Comparison of ENCODE assay signal across 15 cellular contexts in the genomic region with DNA sequence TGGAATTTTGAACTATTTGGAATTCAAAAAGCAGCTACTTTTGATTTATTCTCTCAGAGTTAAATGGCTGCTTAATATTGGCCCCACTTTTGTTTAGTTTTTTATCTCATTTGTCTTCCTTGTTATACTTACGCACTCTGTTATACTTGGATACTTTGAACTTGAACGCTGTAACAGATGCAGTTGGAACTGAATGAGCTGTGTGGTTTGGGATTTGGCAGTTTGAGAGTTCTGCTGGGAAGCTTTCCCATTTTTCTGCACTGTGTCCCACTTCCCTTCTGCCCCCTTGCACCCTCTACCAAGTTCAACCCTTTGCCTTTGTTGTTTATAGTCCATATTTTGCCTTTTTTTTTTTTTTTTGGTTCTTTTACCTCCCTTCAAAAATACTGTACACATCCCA. TPM values are rescaled to one million over a fixed set of nuclear protein-coding genes. Genes with fewer than 3 reads are reported as not detected.
A peak's percentile ranks its signal among the peaks of the same experiment; 100 is the strongest.
DNase-seq lines count a peak whose midpoint lies in the region; TF ChIP-seq lines count a peak whose summit lies in the region.
"Had no signal": no experiment of that assay in that cellular context is flagged by ENCODE, and none has a peak within 500 bp of the region (broad histone marks: within the 10 kb centered on the region; RNA-seq: fewer than 3 reads in every experiment).

No MANE protein-coding gene starts in this region.

- H3K27me3 ChIP-seq in transverse colon = no peaks in the 10 kb centered on the region
- H3K27me3 ChIP-seq: upper lobe of right lung had no signal

- no peak for DNase-seq in activated naive CD4-positive, alpha-beta T cell treated with Interleukin-2 at 50 U/mL for 16 hours
- DNase-seq in foreskin fibroblast = no peak
- DNase-seq in transverse colon = no peak
- DNase-seq in NCI-H146 (lab: John Stamatoyannopoulos, UW) = no peak
- no peak for DNase-seq in progenitor cell of endocrine pancreas (ENCODE audit: low spot score, unreplicated experiment)
- DNase-seq in hepatic stellate cell (ENCODE audit: low spot score) = no peak
- DNase-seq: erythroblast, NCI-H226, SIG-M5, upper lobe of right lung had no signal

- WGBS in transverse colon (ENCODE audit: low coverage in 1 of 2), 2 donors = 13 to 40% methylated on average over 1 to 2 of the region's 2 CpGs

- peak overlapping the region; percentile 60 for H3K27ac Mint-ChIP-seq in activated naive CD4-positive, alpha-beta T cell treated with anti-CD3 and anti-CD28 coated beads, Interleukin-2, amount 50 U/mL, for 24 hours
- H3K27ac Mint-ChIP-seq in nephron = peak overlapping the region; percentile 77 to 96 (median 80)
- no peak overlapping the region for H3K27ac Mint-ChIP-seq in progenitor cell of endocrine pancreas
- H3K27ac Mint-ChIP-seq: activated naive CD4-positive, alpha-beta T cell treated with anti-CD3 and anti-CD28 coated beads, Interleukin-2, amount 50 U/mL, for 72 hours had no signal

- no peak for TF ChIP-seq CTCF in foreskin fibroblast (IDR thresholded peaks at IDR 0.05; ENCODE audit: low read depth, low read length)
- TF ChIP-seq CTCF in nephron (IDR thresholded peaks at IDR 0.05; ENCODE audit: unreplicated experiment in 3 of 3) = no peak
- no peak for TF ChIP-seq CTCF in transverse colon (IDR thresholded peaks at IDR 0.05)
- TF ChIP-seq CTCF in progenitor cell of endocrine pancreas (IDR thresholded peaks at IDR 0.05; ENCODE audit: unreplicated experiment) = no peak

- in situ Hi-C loops in transverse colon (cut with MboI; ENCODE audit: low pct_ligation_motif_present in 1 of 4, low pct_unique_long_range_greater_than_20kb in 1 of 4, low sequenced_read_pairs in 3 of 4) = no loop called here

- no peaks in the 10 kb centered on the region for H3K9me3 ChIP-seq in transverse colon
- H3K9me3 ChIP-seq: upper lobe of right lung had no signal

- no peak for TF ChIP-seq POLR2A in transverse colon (IDR thresholded peaks at IDR 0.05)

- H3K4me1 Mint-ChIP-seq in activated naive CD4-positive, alpha-beta T cell treated with anti-CD3 and anti-CD28 coated beads, Interleukin-2, amount 50 U/mL, for 24 hours = peaks cover 35% of the 10 kb centered on the region
- peaks cover 61% of the 10 kb centered on the region for H3K4me1 Mint-ChIP-seq in nephron
- H3K4me1 Mint-ChIP-seq in progenitor cell of endocrine pancreas (ENCODE audit: low read depth) = peaks cover 42% of the 10 kb centered on the region

- intact Hi-C loops in transverse colon (cut with DNase I; ENCODE audit: low total_unique reads) = loop anchor here (10.0 kb wide), 1 partner anchor 70 kb away; no protein-coding TSS in a partner anchor

- H3K36me3 ChIP-seq in transverse colon = peaks cover 0 to 5% (median 0%) of the 10 kb centered on the region in 4 donors
- H3K36me3 ChIP-seq: upper lobe of right lung had no signal

- no peaks in the 10 kb centered on the region for H3K36me3 Mint-ChIP-seq in activated naive CD4-positive, alpha-beta T cell treated with anti-CD3 and anti-CD28 coated beads, Interleukin-2, amount 50 U/mL, for 24 hours
- H3K36me3 Mint-ChIP-seq in nephron (ENCODE audit: low read depth) (peaks cover 36% of the 10 kb centered on the region), progenitor cell of endocrine pancreas (ENCODE audit: insufficient read depth) (peaks cover 13% of the 10 kb centered on the region)

- H3K9me3 Mint-ChIP-seq in activated naive CD4-positive, alpha-beta T cell treated with anti-CD3 and anti-CD28 coated beads, Interleukin-2, amount 50 U/mL, for 24 hours = no peaks in the 10 kb centered on the region
- H3K9me3 Mint-ChIP-seq in nephron (no peaks in the 10 kb centered on the region), progenitor cell of endocrine pancreas (ENCODE audit: low read depth) (no peaks in the 10 kb centered on the region)

- H3K4me3 Mint-ChIP-seq in activated naive CD4-positive, alpha-beta T cell treated with anti-CD3 and anti-CD28 coated beads, Interleukin-2, amount 50 U/mL, for 24 hours = peak overlapping the region; percentile 42
- H3K4me3 Mint-ChIP-seq in nephron (peak overlapping the region; percentile 41 to 98 (median 63)), progenitor cell of endocrine pancreas (ENCODE audit: low read depth) (no peak overlapping the region)

- peaks cover 0 to 58% (median 38%) of the 10 kb centered on the region in 4 donors for H3K4me1 ChIP-seq in transverse colon

- no peak for TF ChIP-seq EP300 in transverse colon (IDR thresholded peaks at IDR 0.05; ENCODE audit: low read depth)

- peak overlapping the region; percentile 93 to 95 (median 94) for H3K27ac ChIP-seq in transverse colon
- H3K27ac ChIP-seq: upper lobe of right lung had no signal

- peaks cover 22% of the 10 kb centered on the region for H3K27me3 Mint-ChIP-seq in activated naive CD4-positive, alpha-beta T cell treated with anti-CD3 and anti-CD28 coated beads, Interleukin-2, amount 50 U/mL, for 24 hours
- no peaks in the 10 kb centered on the region for H3K27me3 Mint-ChIP-seq in nephron (ENCODE audit: low read depth)
- H3K27me3 Mint-ChIP-seq in progenitor cell of endocrine pancreas = no peaks in the 10 kb centered on the region

- H3K4me3 ChIP-seq in foreskin fibroblast (ENCODE audit: low read depth in 1 of 2, low read length in 2 of 2) (peak overlapping the region; percentile 87 to 93), transverse colon (peak overlapping the region in 2 of 4 donors; percentile 6 to 95)
- H3K4me3 ChIP-seq: lung, upper lobe of right lung had no signal

RNA-seq across cellular contexts. Expression of a gene that starts 3.8 kb away (rescaled TPM):
- total RNA-seq in transverse colon (100 to 1,000 TPM in 1 of 4 donors, 10 to 100 TPM in 3; 53.0 to 143 (median 84.2) TPM), progenitor cell of endocrine pancreas (55.9 and 61.9 TPM in 2 replicates)

RNA-seq across cellular contexts. Expression of a gene that starts 52.1 kb away (rescaled TPM):
- total RNA-seq in transverse colon (1 to 10 TPM in 1 of 4 donors, under 1 TPM in 1, not detected in 2; 0.82 to 1.5 TPM), progenitor cell of endocrine pancreas (0.82 TPM in 1 of 2 replicates, not detected in the other)
- total RNA-seq: A673; activated naive CD4-positive, alpha-beta T cell treated with anti-CD3 and anti-CD28 coated beads, Interleukin-2, amount 50 U/mL, for 72 hours; upper lobe of right lung had no signal
